ENCODE assay signal across 1 cellular context in the genomic region with DNA sequence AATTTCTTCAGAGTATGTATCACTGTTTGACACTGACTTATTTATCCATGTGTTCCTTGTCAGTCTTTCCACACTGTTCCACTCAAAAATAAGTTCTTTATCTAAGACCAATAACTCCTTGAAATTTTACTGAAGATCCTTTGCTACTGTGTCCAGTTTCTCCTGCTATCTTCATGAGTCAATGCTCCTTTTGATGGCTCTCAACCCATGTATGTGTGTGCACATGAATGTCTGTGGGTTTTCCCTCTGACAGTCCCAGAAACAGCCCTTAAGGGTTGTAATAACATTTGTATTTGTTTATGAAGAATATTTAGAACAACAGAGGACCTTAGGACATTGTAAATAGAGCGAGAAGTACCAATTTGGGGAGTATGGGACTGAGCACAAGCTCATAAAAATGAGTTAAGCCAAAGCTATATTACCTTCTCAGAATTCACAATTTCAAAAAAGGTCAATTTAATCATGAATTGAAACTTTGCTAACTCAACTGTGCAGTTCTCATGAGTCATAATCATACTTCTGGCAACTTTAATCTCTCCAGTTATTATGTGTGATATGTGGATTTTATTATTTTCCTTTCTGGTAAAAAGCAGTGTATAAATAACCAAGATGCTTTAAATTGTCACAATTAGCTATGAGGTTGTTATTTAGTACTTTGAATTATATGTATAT.
TF ChIP-seq lines count a peak whose summit lies in the region.

No MANE protein-coding gene starts in this region.

TF ChIP-seq in WTC11, 78 proteins besides CTCF, POLR2A, EP300 and RAD21 (continued from another document):
- TF ChIP-seq, protein P1, sequence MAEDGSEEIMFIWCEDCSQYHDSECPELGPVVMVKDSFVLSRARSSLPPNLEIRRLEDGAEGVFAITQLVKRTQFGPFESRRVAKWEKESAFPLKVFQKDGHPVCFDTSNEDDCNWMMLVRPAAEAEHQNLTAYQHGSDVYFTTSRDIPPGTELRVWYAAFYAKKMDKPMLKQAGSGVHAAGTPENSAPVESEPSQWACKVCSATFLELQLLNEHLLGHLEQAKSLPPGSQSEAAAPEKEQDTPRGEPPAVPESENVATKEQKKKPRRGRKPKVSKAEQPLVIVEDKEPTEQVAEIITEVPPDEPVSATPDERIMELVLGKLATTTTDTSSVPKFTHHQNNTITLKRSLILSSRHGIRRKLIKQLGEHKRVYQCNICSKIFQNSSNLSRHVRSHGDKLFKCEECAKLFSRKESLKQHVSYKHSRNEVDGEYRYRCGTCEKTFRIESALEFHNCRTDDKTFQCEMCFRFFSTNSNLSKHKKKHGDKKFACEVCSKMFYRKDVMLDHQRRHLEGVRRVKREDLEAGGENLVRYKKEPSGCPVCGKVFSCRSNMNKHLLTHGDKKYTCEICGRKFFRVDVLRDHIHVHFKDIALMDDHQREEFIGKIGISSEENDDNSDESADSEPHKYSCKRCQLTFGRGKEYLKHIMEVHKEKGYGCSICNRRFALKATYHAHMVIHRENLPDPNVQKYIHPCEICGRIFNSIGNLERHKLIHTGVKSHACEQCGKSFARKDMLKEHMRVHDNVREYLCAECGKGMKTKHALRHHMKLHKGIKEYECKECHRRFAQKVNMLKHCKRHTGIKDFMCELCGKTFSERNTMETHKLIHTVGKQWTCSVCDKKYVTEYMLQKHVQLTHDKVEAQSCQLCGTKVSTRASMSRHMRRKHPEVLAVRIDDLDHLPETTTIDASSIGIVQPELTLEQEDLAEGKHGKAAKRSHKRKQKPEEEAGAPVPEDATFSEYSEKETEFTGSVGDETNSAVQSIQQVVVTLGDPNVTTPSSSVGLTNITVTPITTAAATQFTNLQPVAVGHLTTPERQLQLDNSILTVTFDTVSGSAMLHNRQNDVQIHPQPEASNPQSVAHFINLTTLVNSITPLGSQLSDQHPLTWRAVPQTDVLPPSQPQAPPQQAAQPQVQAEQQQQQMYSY (CRISPR knock-in tag; IDR thresholded peaks at IDR 0.05) = no peak
- TF ChIP-seq, protein P2, sequence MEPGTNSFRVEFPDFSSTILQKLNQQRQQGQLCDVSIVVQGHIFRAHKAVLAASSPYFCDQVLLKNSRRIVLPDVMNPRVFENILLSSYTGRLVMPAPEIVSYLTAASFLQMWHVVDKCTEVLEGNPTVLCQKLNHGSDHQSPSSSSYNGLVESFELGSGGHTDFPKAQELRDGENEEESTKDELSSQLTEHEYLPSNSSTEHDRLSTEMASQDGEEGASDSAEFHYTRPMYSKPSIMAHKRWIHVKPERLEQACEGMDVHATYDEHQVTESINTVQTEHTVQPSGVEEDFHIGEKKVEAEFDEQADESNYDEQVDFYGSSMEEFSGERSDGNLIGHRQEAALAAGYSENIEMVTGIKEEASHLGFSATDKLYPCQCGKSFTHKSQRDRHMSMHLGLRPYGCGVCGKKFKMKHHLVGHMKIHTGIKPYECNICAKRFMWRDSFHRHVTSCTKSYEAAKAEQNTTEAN (CRISPR knock-in tag; IDR thresholded peaks at IDR 0.05) = no peak
